In the genomic region with DNA sequence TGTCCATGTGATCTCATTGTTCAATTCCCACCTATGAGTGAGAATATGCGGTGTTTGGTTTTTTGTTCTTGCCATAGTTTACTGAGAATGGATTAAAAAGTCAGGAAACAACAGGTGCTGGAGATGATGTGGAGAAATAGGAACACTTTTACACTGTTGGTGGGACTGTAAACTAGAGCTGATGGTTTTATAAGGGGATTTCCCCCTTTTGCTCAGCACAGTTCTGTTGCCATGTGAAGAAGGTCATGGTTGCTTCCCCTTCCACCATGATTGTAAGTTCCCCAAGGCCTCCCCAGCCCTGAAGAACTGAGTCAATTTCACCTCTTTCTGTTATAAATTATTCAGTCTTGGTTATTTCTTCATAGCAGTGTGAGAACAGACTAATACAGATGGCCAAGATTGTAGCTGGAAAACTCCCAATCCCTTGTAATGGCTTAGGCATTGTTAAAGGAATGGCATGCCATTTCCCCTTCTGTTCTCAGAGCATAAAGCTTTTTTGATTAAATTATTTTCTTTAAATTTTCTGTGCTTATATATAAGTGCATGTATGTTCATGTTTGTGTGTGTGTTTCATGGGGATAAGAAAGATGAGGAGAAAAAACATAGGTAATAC, we compare ENCODE assay signal across 17 cellular contexts.
"Had no signal": no experiment of that assay in that cellular context is flagged by ENCODE, and none has a peak within 500 bp of the region (broad histone marks: within the 10 kb centered on the region; RNA-seq: fewer than 3 reads in every experiment).

No MANE protein-coding gene starts in this region.

- H3K27ac Mint-ChIP-seq: activated CD4-positive, alpha-beta memory T cell treated with anti-CD3 and anti-CD28 coated beads, Interleukin-2, amount 10 ng/mL, durations not matched to agents 7 days and 5 days; activated naive CD8-positive, alpha-beta T cell treated with anti-CD3 and anti-CD28 coated beads, Interleukin-2, amount 10 ng/mL, durations not matched to agents 7 days and 5 days; immature natural killer cell; natural killer cell treated with Interleukin-12 subunit alpha and Interleukin-12 subunit beta and Interleukin-15 and Interleukin-18, amount 100 ng/mL, for 72 hours had no signal

- H3K4me1 ChIP-seq: ascending aorta, esophagus muscularis mucosa, gastrocnemius medialis, tibial artery, vagina had no signal

- H3K4me1 Mint-ChIP-seq: activated CD4-positive, alpha-beta memory T cell treated with anti-CD3 and anti-CD28 coated beads, Interleukin-2, amount 10 ng/mL, durations not matched to agents 7 days and 5 days; activated naive CD8-positive, alpha-beta T cell treated with anti-CD3 and anti-CD28 coated beads, Interleukin-2, amount 10 ng/mL, durations not matched to agents 7 days and 5 days; immature natural killer cell had no signal

- DNase-seq: activated CD4-positive, alpha-beta memory T cell treated with anti-CD3 and anti-CD28 coated beads, Interleukin-2, amount 10 ng/mL, durations not matched to agents 7 days and 5 days; activated CD4-positive, CD25-positive, alpha-beta regulatory T cell treated with anti-CD3 and anti-CD28 coated beads, Interleukin-2, amount 50 U/mL, for 72 hours; activated CD8-positive, alpha-beta memory T cell treated with anti-CD3 and anti-CD28 coated beads, Interleukin-2, amount 50 U/mL, for 4 hours; activated gamma-delta T cell; activated naive CD8-positive, alpha-beta T cell treated with anti-CD3 and anti-CD28 coated beads, Interleukin-2, amount 10 ng/mL, durations not matched to agents 7 days and 5 days; activated T-cell treated with anti-CD3 and anti-CD28 coated beads, Interleukin-2, amount 50 U/mL, for 48 hours; gastrocnemius medialis; heart left ventricle; immature natural killer cell; stimulated activated CD4-positive, alpha-beta T cell treated with anti-CD3 and anti-CD28 coated beads, Interleukin-12 subunit alpha, Interleukin-12 subunit beta, amount 100 ng/mL, for 4 hours; stimulated activated CD4-positive, alpha-beta T cell treated with anti-CD3 and anti-CD28 coated beads, Interleukin-2, amount 100 ng/mL, for 24 hours; tibial artery had no signal

- H3K36me3 Mint-ChIP-seq: immature natural killer cell; natural killer cell treated with Interleukin-12 subunit alpha and Interleukin-12 subunit beta and Interleukin-15 and Interleukin-18, amount 100 ng/mL, for 72 hours had no signal

- H3K27me3 ChIP-seq: ascending aorta, cardiac muscle cell, esophagus muscularis mucosa, gastrocnemius medialis, heart left ventricle, tibial artery, vagina had no signal

- H3K9me3 ChIP-seq: gastrocnemius medialis, vagina had no signal

- H3K4me3 ChIP-seq: ascending aorta, cardiac muscle cell, esophagus muscularis mucosa, gastrocnemius medialis, heart left ventricle, tibial artery, vagina had no signal

- ATAC-seq: gastrocnemius medialis; heart left ventricle; natural killer cell treated with Interleukin-12 subunit alpha and Interleukin-12 subunit beta and Interleukin-15 and Interleukin-18, amount 100 ng/mL, for 72 hours had no signal

- H3K27ac ChIP-seq: ascending aorta, cardiac muscle cell, esophagus muscularis mucosa, gastrocnemius medialis, heart left ventricle, tibial artery, vagina had no signal

- H3K36me3 ChIP-seq: ascending aorta, cardiac muscle cell, esophagus muscularis mucosa, gastrocnemius medialis, heart left ventricle, tibial artery, vagina had no signal

- H3K4me3 Mint-ChIP-seq: activated CD4-positive, alpha-beta memory T cell treated with anti-CD3 and anti-CD28 coated beads, Interleukin-2, amount 10 ng/mL, durations not matched to agents 7 days and 5 days; activated naive CD8-positive, alpha-beta T cell treated with anti-CD3 and anti-CD28 coated beads, Interleukin-2, amount 10 ng/mL, durations not matched to agents 7 days and 5 days; immature natural killer cell; natural killer cell treated with Interleukin-12 subunit alpha and Interleukin-12 subunit beta and Interleukin-15 and Interleukin-18, amount 100 ng/mL, for 72 hours had no signal

- H3K27me3 Mint-ChIP-seq: activated CD4-positive, alpha-beta memory T cell treated with anti-CD3 and anti-CD28 coated beads, Interleukin-2, amount 10 ng/mL, durations not matched to agents 7 days and 5 days; activated naive CD8-positive, alpha-beta T cell treated with anti-CD3 and anti-CD28 coated beads, Interleukin-2, amount 10 ng/mL, durations not matched to agents 7 days and 5 days; natural killer cell treated with Interleukin-12 subunit alpha and Interleukin-12 subunit beta and Interleukin-15 and Interleukin-18, amount 100 ng/mL, for 72 hours had no signal

- H3K9me3 Mint-ChIP-seq: immature natural killer cell; natural killer cell treated with Interleukin-12 subunit alpha and Interleukin-12 subunit beta and Interleukin-15 and Interleukin-18, amount 100 ng/mL, for 72 hours had no signal
